1 cellular context compared by ENCODE assay signal in genomic region chr20:46375771-46376170, GRCh38.
TF ChIP-seq lines count a peak whose summit lies in the region.

No MANE protein-coding gene starts in this region.

TF ChIP-seq in GM12878, 131 proteins besides CTCF, POLR2A, EP300 and RAD21 (continued from another document):
- TF ChIP-seq REST (IDR thresholded peaks at IDR 0.05; ENCODE audit: low read depth, low read length) (no peak), ZSCAN29 (IDR thresholded peaks at IDR 0.05) (no peak), SREBF1 (IDR thresholded peaks at IDR 0.05; ENCODE audit: low read length) (no peak)
